Comparison of ENCODE assay signal across 1 cellular context in genomic region chr15:77836901-77837648, GRCh38.
TF ChIP-seq lines count a peak whose summit lies in the region.

No MANE protein-coding gene starts in this region.

TF ChIP-seq in GM23338, 12 proteins besides CTCF, POLR2A, EP300 and RAD21:
- TF ChIP-seq ZNF462 (CRISPR knock-in tag; IDR thresholded peaks at IDR 0.05) = no peak
- TF ChIP-seq POLR2AphosphoS5 (IDR thresholded peaks at IDR 0.05; ENCODE audit: low read depth) = no peak
- no peak for TF ChIP-seq NANOG (IDR thresholded peaks at IDR 0.05; ENCODE audit: borderline replicate concordance)
- TF ChIP-seq JUNB (IDR thresholded peaks at IDR 0.05; ENCODE audit: unreplicated experiment) = no peak
- no peak for TF ChIP-seq STAT1 (IDR thresholded peaks at IDR 0.05; ENCODE audit: unreplicated experiment)
- no peak for TF ChIP-seq ZNF331 (CRISPR knock-in tag; IDR thresholded peaks at IDR 0.05; ENCODE audit: low read depth)
- no peak for TF ChIP-seq CREB1 (CRISPR knock-in tag; IDR thresholded peaks at IDR 0.05; ENCODE audit: low read depth)
TF ChIP-seq in GM23338: peak in this region for 0.
